In genomic region chr12:89552376-89552775, GRCh38 we compare ENCODE assay signal across 24 cellular contexts. TPM values are rescaled to one million over a fixed set of nuclear protein-coding genes. Genes with fewer than 3 reads are reported as not detected.
DNase-seq lines count a peak whose midpoint lies in the region; ATAC-seq and TF ChIP-seq lines count a peak whose summit lies in the region.
"Had no signal": no experiment of that assay in that cellular context is flagged by ENCODE, and none has a peak within 500 bp of the region (broad histone marks: within the 10 kb centered on the region; RNA-seq: fewer than 3 reads in every experiment).

No MANE protein-coding gene starts in this region.

- no peak overlapping the region for H3K27ac ChIP-seq in foreskin keratinocyte
- H3K27ac ChIP-seq: PC-9, RWPE1 had no signal

- DNase-seq in AG08395 (ENCODE audit: low spot score) (peak; percentile 31), HT1080 (ENCODE audit: low read depth) (peak; percentile 21), astrocyte of the spinal cord (ENCODE audit: low read depth, low spot score) (peak; percentile 30), foreskin keratinocyte (peak in 1 of 2 donors; percentile 42), ureter (ENCODE audit: low spot score) (no peak)
- DNase-seq in activated CD4-positive, alpha-beta T cell treated with anti-CD3 and anti-CD28 coated beads, Interleukin-2, amount 10 ng/mL, durations not matched to agents 7 days and 5 days: no peak
- DNase-seq in stimulated activated CD4-positive, alpha-beta T cell treated with anti-CD3 and anti-CD28 coated beads, Interleukin-2, amount 100 ng/mL, for 48 hours: no peak
- DNase-seq: 8988T; BE2C; CD4-positive, CD25-positive, alpha-beta regulatory T cell; COR-L47; DMS 273 treated with DMSO at 0.1 percent for 48 hours; DND-41; GDM1; NCI-H1417; NCI-H187 treated with DMSO at 0.1 percent for 48 hours; NCI-H345; NCI-H524 treated with DMSO at 0.1 percent for 48 hours; PC-9; SIG-M5 had no signal

- ATAC-seq in foreskin keratinocyte: peak; percentile 35
- no peak for ATAC-seq in HG03175 (IDR thresholded peaks at IDR 0.05; ENCODE audit: unreplicated experiment)
- ATAC-seq: HCT116 had no signal

- no peaks in the 10 kb centered on the region for H3K4me1 Mint-ChIP-seq in activated CD4-positive, alpha-beta T cell treated with anti-CD3 and anti-CD28 coated beads, Interleukin-2, amount 10 ng/mL, durations not matched to agents 7 days and 5 days
- H3K4me1 Mint-ChIP-seq: CD4-positive, CD25-positive, alpha-beta regulatory T cell had no signal

- no peak overlapping the region for H3K4me3 ChIP-seq in astrocyte of the spinal cord (ENCODE audit: low read depth, low read length)
- H3K4me3 ChIP-seq: K562, PC-9 had no signal

- no peaks in the 10 kb centered on the region for H3K27me3 ChIP-seq in foreskin keratinocyte
- H3K27me3 ChIP-seq: BE2C had no signal

- CTCF ChIA-PET in activated CD4-positive, alpha-beta T cell treated with anti-CD3 and anti-CD28 coated beads, Interleukin-2, amount 10 ng/mL, durations not matched to agents 7 days and 5 days (lab: Charles Lee): interaction anchor here (0.9 to 1.5 kb wide), 3 partner anchors 9 to 29 kb away, joined by 3 to 4 read pairs (median 3); no protein-coding TSS in a partner anchor

- H3K27ac Mint-ChIP-seq in activated CD4-positive, alpha-beta T cell treated with anti-CD3 and anti-CD28 coated beads, Interleukin-2, amount 10 ng/mL, durations not matched to agents 7 days and 5 days: no peak overlapping the region
- H3K27ac Mint-ChIP-seq: CD4-positive, CD25-positive, alpha-beta regulatory T cell had no signal

- no peaks in the 10 kb centered on the region for H3K4me1 ChIP-seq in foreskin keratinocyte
- H3K4me1 ChIP-seq: BE2C had no signal

- no peak overlapping the region for H3K4me3 Mint-ChIP-seq in activated CD4-positive, alpha-beta T cell treated with anti-CD3 and anti-CD28 coated beads, Interleukin-2, amount 10 ng/mL, durations not matched to agents 7 days and 5 days
- H3K4me3 Mint-ChIP-seq: CD4-positive, CD25-positive, alpha-beta regulatory T cell had no signal

- TF ChIP-seq CTCF in astrocyte of the spinal cord (IDR thresholded peaks at IDR 0.05; ENCODE audit: low read depth, low read length) (no peak), foreskin keratinocyte (conservative IDR thresholded peaks at IDR 0.05) (no peak)

- H3K9me3 Mint-ChIP-seq in activated CD4-positive, alpha-beta T cell treated with anti-CD3 and anti-CD28 coated beads, Interleukin-2, amount 10 ng/mL, durations not matched to agents 7 days and 5 days: no peaks in the 10 kb centered on the region

- H3K27me3 Mint-ChIP-seq in activated CD4-positive, alpha-beta T cell treated with anti-CD3 and anti-CD28 coated beads, Interleukin-2, amount 10 ng/mL, durations not matched to agents 7 days and 5 days: no peaks in the 10 kb centered on the region

- POLR2A ChIA-PET in activated CD4-positive, alpha-beta T cell treated with anti-CD3 and anti-CD28 coated beads, Interleukin-2, amount 10 ng/mL, durations not matched to agents 7 days and 5 days (lab: Charles Lee): no interaction called here

- in situ Hi-C loops in astrocyte of the spinal cord (cut with HindIII; ENCODE audit: low sequenced_read_pairs): no loop called here

- peaks cover 2% of the 10 kb centered on the region for H3K36me3 Mint-ChIP-seq in activated CD4-positive, alpha-beta T cell treated with anti-CD3 and anti-CD28 coated beads, Interleukin-2, amount 10 ng/mL, durations not matched to agents 7 days and 5 days (ENCODE audit: low read depth)
- H3K36me3 Mint-ChIP-seq: CD4-positive, CD25-positive, alpha-beta regulatory T cell had no signal

RNA-seq across cellular contexts. Expression of gene POC1B, which starts 26.5 kb away (rescaled TPM):
- 15.1 and 19.3 TPM in 2 replicates for total RNA-seq in HT1080 (2014; rRNA removed; shearing (Covaris generic))
- polyA plus RNA-seq in HT1080 (2015; cell fraction: cytosol; rRNA removed): 24.7 and 27.1 TPM in 2 replicates
- polyA plus RNA-seq in HT1080 (2015; cell fraction: nucleus; rRNA removed): 19.6 and 26.5 TPM in 2 replicates
- total RNA-seq in foreskin keratinocyte (16.6 and 16.9 TPM in 2 replicates), ureter (32.3 TPM)
- 5.2 and 6.9 TPM in 2 replicates for polyA plus RNA-seq in foreskin keratinocyte
- total RNA-seq in activated CD4-positive, alpha-beta T cell treated with anti-CD3 and anti-CD28 coated beads, Interleukin-2, amount 10 ng/mL, durations not matched to agents 7 days and 5 days: 10 to 100 TPM; 33.2 to 41.0 TPM

RNA-seq across cellular contexts. Expression of gene GALNT4, which starts 27.8 kb away (rescaled TPM):
- 13.7 and 14.0 TPM in 2 replicates for total RNA-seq in HT1080 (2014; rRNA removed; shearing (Covaris generic))
- 11.0 and 15.0 TPM in 2 replicates for polyA plus RNA-seq in HT1080 (2015; cell fraction: cytosol; rRNA removed)
- 25.2 and 27.4 TPM in 2 replicates for polyA plus RNA-seq in HT1080 (2015; cell fraction: nucleus; rRNA removed)
- total RNA-seq in foreskin keratinocyte (4.1 and 4.4 TPM in 2 replicates), ureter (11.7 TPM)
- 0.71 TPM in 1 of 2 replicates, not detected in the other for polyA plus RNA-seq in foreskin keratinocyte
- total RNA-seq in activated CD4-positive, alpha-beta T cell treated with anti-CD3 and anti-CD28 coated beads, Interleukin-2, amount 10 ng/mL, durations not matched to agents 7 days and 5 days: 10 to 100 TPM; 12.2 to 13.3 TPM

Comparison
In these comparisons a context has a peak if more than half of its experiments do, and no peak if none do; other contexts are left out.
1. DNase-seq: peak in AG08395 (single experiment), HT1080 (single experiment) and astrocyte of the spinal cord (single experiment); none in ureter (single experiment), activated CD4-positive, alpha-beta T cell treated with anti-CD3 and anti-CD28 coated beads, Interleukin-2, amount 10 ng/mL, durations not matched to agents 7 days and 5 days (single experiment) and stimulated activated CD4-positive, alpha-beta T cell treated with anti-CD3 and anti-CD28 coated beads, Interleukin-2, amount 100 ng/mL, for 48 hours (0 of 2).